In genomic region chr10:26931223-26931622, GRCh38 we compare ENCODE assay signal across 1 cellular context.
TF ChIP-seq lines count a peak whose summit lies in the region.

No MANE protein-coding gene starts in this region.

TF ChIP-seq in HepG2, 621 proteins besides CTCF, POLR2A, EP300 and RAD21 (continued from another document and continues in another):
- TF ChIP-seq SALL1 (CRISPR knock-in tag; IDR thresholded peaks at IDR 0.05): peak; percentile 66; the same call in 1 of the 2 replicates
- TF ChIP-seq, protein P1, sequence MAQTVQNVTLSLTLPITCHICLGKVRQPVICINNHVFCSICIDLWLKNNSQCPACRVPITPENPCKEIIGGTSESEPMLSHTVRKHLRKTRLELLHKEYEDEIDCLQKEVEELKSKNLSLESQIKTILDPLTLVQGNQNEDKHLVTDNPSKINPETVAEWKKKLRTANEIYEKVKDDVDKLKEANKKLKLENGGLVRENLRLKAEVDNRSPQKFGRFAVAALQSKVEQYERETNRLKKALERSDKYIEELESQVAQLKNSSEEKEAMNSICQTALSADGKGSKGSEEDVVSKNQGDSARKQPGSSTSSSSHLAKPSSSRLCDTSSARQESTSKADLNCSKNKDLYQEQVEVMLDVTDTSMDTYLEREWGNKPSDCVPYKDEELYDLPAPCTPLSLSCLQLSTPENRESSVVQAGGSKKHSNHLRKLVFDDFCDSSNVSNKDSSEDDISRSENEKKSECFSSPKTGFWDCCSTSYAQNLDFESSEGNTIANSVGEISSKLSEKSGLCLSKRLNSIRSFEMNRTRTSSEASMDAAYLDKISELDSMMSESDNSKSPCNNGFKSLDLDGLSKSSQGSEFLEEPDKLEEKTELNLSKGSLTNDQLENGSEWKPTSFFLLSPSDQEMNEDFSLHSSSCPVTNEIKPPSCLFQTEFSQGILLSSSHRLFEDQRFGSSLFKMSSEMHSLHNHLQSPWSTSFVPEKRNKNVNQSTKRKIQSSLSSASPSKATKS (CRISPR knock-in tag; IDR thresholded peaks at IDR 0.05): no peak
- no peak for TF ChIP-seq GPN1 (CRISPR knock-in tag; IDR thresholded peaks at IDR 0.05; ENCODE audit: borderline replicate concordance)
- TF ChIP-seq, protein P2, sequence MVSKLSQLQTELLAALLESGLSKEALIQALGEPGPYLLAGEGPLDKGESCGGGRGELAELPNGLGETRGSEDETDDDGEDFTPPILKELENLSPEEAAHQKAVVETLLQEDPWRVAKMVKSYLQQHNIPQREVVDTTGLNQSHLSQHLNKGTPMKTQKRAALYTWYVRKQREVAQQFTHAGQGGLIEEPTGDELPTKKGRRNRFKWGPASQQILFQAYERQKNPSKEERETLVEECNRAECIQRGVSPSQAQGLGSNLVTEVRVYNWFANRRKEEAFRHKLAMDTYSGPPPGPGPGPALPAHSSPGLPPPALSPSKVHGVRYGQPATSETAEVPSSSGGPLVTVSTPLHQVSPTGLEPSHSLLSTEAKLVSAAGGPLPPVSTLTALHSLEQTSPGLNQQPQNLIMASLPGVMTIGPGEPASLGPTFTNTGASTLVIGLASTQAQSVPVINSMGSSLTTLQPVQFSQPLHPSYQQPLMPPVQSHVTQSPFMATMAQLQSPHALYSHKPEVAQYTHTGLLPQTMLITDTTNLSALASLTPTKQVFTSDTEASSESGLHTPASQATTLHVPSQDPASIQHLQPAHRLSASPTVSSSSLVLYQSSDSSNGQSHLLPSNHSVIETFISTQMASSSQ (IDR thresholded peaks at IDR 0.05; ENCODE audit: low read depth): no peak
- TF ChIP-seq, protein P2 (CRISPR knock-in tag; IDR thresholded peaks at IDR 0.05; ENCODE audit: borderline replicate concordance): no peak
- TF ChIP-seq ZNF383 (CRISPR knock-in tag; IDR thresholded peaks at IDR 0.05; ENCODE audit: borderline replicate concordance): no peak
- TF ChIP-seq RERE (CRISPR knock-in tag; IDR thresholded peaks at IDR 0.05; ENCODE audit: low read depth): no peak
- TF ChIP-seq BRD4 (CRISPR knock-in tag; IDR thresholded peaks at IDR 0.05): no peak
- no peak for TF ChIP-seq FOXP4 (CRISPR knock-in tag; IDR thresholded peaks at IDR 0.05)
- TF ChIP-seq TFDP2 (CRISPR knock-in tag; IDR thresholded peaks at IDR 0.05): 0 out of 2 replicates have a peak, but pooled peaks have one; percentile 31
- TF ChIP-seq, protein P3, sequence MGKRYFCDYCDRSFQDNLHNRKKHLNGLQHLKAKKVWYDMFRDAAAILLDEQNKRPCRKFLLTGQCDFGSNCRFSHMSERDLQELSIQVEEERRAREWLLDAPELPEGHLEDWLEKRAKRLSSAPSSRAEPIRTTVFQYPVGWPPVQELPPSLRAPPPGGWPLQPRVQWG (CRISPR knock-in tag; IDR thresholded peaks at IDR 0.05; ENCODE audit: borderline replicate concordance, low read depth): no peak
- no peak for TF ChIP-seq ATF7-NPFF (CRISPR knock-in tag; IDR thresholded peaks at IDR 0.05; ENCODE audit: low read depth)
- TF ChIP-seq SNAPC2 (CRISPR knock-in tag; IDR thresholded peaks at IDR 0.05): no peak
- no peak for TF ChIP-seq ZNF343 (CRISPR knock-in tag; IDR thresholded peaks at IDR 0.05)
- TF ChIP-seq KLF6 (CRISPR knock-in tag; IDR thresholded peaks at IDR 0.05): no peak
- no peak for TF ChIP-seq MYNN (CRISPR knock-in tag; IDR thresholded peaks at IDR 0.05; ENCODE audit: low read depth)
- no peak for TF ChIP-seq ZNF780A (CRISPR knock-in tag; IDR thresholded peaks at IDR 0.05)
- TF ChIP-seq NCOA1 (CRISPR knock-in tag; IDR thresholded peaks at IDR 0.05): no peak
- no peak for TF ChIP-seq ZNF816 (CRISPR knock-in tag; IDR thresholded peaks at IDR 0.05; ENCODE audit: borderline replicate concordance)
- TF ChIP-seq ZBTB8A (CRISPR knock-in tag; IDR thresholded peaks at IDR 0.05; ENCODE audit: borderline replicate concordance, low read depth): no peak
- no peak for TF ChIP-seq SRF (IDR thresholded peaks at IDR 0.05; ENCODE audit: low read depth, low read length)
- no peak for TF ChIP-seq ZNF460 (CRISPR knock-in tag; IDR thresholded peaks at IDR 0.05; ENCODE audit: borderline replicate concordance)
- no peak for TF ChIP-seq ZSCAN9 (CRISPR knock-in tag; IDR thresholded peaks at IDR 0.05; ENCODE audit: borderline replicate concordance)
- TF ChIP-seq ZBTB21 (CRISPR knock-in tag; IDR thresholded peaks at IDR 0.05): no peak
- TF ChIP-seq, protein P4, sequence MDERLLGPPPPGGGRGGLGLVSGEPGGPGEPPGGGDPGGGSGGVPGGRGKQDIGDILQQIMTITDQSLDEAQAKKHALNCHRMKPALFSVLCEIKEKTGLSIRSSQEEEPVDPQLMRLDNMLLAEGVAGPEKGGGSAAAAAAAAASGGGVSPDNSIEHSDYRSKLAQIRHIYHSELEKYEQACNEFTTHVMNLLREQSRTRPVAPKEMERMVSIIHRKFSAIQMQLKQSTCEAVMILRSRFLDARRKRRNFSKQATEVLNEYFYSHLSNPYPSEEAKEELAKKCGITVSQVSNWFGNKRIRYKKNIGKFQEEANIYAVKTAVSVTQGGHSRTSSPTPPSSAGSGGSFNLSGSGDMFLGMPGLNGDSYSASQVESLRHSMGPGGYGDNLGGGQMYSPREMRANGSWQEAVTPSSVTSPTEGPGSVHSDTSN (CRISPR knock-in tag; IDR thresholded peaks at IDR 0.05): no peak
- no peak for TF ChIP-seq AHR (CRISPR knock-in tag; IDR thresholded peaks at IDR 0.05)
- TF ChIP-seq, protein P5, sequence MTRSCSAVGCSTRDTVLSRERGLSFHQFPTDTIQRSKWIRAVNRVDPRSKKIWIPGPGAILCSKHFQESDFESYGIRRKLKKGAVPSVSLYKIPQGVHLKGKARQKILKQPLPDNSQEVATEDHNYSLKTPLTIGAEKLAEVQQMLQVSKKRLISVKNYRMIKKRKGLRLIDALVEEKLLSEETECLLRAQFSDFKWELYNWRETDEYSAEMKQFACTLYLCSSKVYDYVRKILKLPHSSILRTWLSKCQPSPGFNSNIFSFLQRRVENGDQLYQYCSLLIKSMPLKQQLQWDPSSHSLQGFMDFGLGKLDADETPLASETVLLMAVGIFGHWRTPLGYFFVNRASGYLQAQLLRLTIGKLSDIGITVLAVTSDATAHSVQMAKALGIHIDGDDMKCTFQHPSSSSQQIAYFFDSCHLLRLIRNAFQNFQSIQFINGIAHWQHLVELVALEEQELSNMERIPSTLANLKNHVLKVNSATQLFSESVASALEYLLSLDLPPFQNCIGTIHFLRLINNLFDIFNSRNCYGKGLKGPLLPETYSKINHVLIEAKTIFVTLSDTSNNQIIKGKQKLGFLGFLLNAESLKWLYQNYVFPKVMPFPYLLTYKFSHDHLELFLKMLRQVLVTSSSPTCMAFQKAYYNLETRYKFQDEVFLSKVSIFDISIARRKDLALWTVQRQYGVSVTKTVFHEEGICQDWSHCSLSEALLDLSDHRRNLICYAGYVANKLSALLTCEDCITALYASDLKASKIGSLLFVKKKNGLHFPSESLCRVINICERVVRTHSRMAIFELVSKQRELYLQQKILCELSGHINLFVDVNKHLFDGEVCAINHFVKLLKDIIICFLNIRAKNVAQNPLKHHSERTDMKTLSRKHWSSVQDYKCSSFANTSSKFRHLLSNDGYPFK (CRISPR knock-in tag; IDR thresholded peaks at IDR 0.05; ENCODE audit: borderline replicate concordance): no peak
- no peak for TF ChIP-seq ZNF570 (CRISPR knock-in tag; IDR thresholded peaks at IDR 0.05; ENCODE audit: borderline replicate concordance)
- no peak for TF ChIP-seq AGO1 (IDR thresholded peaks at IDR 0.05; ENCODE audit: low read depth, low read length, poor library complexity, severe bottlenecking)
- TF ChIP-seq RARG (CRISPR knock-in tag; IDR thresholded peaks at IDR 0.05; ENCODE audit: low read depth): no peak
- no peak for TF ChIP-seq ZSCAN21 (CRISPR knock-in tag; IDR thresholded peaks at IDR 0.05; ENCODE audit: borderline replicate concordance)
- TF ChIP-seq CBFB (CRISPR knock-in tag; IDR thresholded peaks at IDR 0.05): no peak
- TF ChIP-seq ZBTB34 (CRISPR knock-in tag; IDR thresholded peaks at IDR 0.05): no peak
- peak; percentile 56 for TF ChIP-seq HIVEP1 (CRISPR knock-in tag; IDR thresholded peaks at IDR 0.05)
- no peak for TF ChIP-seq CHD2 (IDR thresholded peaks at IDR 0.05; ENCODE audit: low read depth, low read length)
- TF ChIP-seq GRHL1 (CRISPR knock-in tag; conservative IDR thresholded peaks at IDR 0.05): no peak
